9 cellular contexts compared by ENCODE assay signal in the genomic region with DNA sequence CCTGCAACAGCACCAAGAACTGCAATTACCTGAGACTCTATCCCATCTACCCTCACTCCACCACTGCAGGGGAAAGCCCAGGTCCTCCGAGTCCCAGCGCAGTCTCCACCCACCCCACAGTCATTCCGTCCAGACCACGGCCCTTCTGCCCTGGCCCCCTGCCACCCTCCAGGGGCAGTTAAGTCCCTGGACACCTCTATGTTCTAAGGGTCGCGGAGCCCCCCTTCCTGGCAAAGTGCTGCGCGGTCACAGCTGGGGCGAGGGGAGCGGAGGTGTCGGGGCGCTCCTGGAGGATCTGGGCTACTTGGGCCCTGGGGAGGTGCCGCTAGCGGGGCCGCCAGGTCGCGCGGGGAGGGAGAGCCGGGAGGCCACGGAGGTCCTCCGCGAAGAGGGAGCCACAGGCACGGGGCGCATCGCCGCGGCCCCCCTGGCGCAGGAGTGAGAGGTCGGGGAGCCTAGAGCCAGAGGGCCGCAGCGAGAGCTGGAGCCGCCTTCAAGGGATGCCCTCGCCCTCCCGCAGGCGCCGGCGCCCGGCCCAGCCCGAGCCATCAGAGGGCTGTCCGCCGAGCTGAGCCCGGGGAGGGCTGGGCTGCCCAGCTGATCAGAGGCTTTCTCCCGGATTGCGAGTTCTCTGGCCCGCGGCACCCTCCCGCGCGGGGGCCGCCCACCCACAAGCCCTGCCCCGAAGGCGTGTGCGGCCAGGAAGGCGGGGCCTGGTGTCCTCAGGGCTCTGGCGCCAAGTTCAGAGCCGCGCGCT. TPM values are rescaled to one million over a fixed set of nuclear protein-coding genes. Genes with fewer than 3 reads are reported as not detected.
A peak's percentile ranks its signal among the peaks of the same experiment; 100 is the strongest.
DNase-seq lines count a peak whose midpoint lies in the region; ATAC-seq and TF ChIP-seq lines count a peak whose summit lies in the region.
"Had no signal": no experiment of that assay in that cellular context is flagged by ENCODE, and none has a peak within 500 bp of the region (broad histone marks: within the 10 kb centered on the region; RNA-seq: fewer than 3 reads in every experiment).

No MANE protein-coding gene starts in this region.

- no peaks in the 10 kb centered on the region for H3K9me3 ChIP-seq in Loucy (ENCODE audit: insufficient read depth, low read depth, low read length)

- CTCF ChIA-PET in activated CD4-positive, alpha-beta T cell treated with anti-CD3 and anti-CD28 coated beads, Interleukin-2, amount 10 ng/mL, durations not matched to agents 7 days and 5 days (lab: Charles Lee), result interaction anchor here (0.6 to 1.4 kb wide), 6 partner anchors 8 to 176 kb away, joined by 3 to 7 read pairs (median 4); no protein-coding TSS in a partner anchor

- no peaks in the 10 kb centered on the region for H4K20me1 ChIP-seq in Loucy (ENCODE audit: insufficient read depth, low read length, poor library complexity, severe bottlenecking)

- H3K27me3 ChIP-seq in Loucy (ENCODE audit: insufficient read depth, low read length, poor library complexity, severe bottlenecking), result no peaks in the 10 kb centered on the region

- H3K36me3 ChIP-seq in Loucy (ENCODE audit: insufficient read depth, low read length), result no peaks in the 10 kb centered on the region

- DNase-seq in activated CD4-positive, alpha-beta T cell treated with anti-CD3 and anti-CD28 coated beads, Interleukin-2, amount 10 ng/mL, durations not matched to agents 7 days and 5 days, result peak; percentile 72
- peak; percentile 20 to 55 for DNase-seq in dermis microvascular lymphatic vessel endothelial cell (ENCODE audit: low read depth in 2 of 2)
- peak; percentile 95 for DNase-seq in left lobe of liver (ENCODE audit: low spot score)
- DNase-seq in stimulated activated CD4-positive, alpha-beta T cell treated with anti-CD3 and anti-CD28 coated beads, Interleukin-2, amount 100 ng/mL, for 4 hours (ENCODE audit: low read depth), result peak; percentile 52
- no peak for DNase-seq in T1000 (lab: John Stamatoyannopoulos, UW)
- DNase-seq in NK-92 treated with Interleukin-12 subunit alpha and Interleukin-12 subunit beta, amount 100 ng/mL, for 24 hours (lab: John Stamatoyannopoulos, UW), result no peak

- peaks cover 19% of the 10 kb centered on the region for H3K4me1 ChIP-seq in Loucy (ENCODE audit: insufficient read depth, low read length, poor library complexity, severe bottlenecking)

- no peak overlapping the region for H3K27ac Mint-ChIP-seq in activated CD4-positive, alpha-beta T cell treated with anti-CD3 and anti-CD28 coated beads, Interleukin-2, amount 10 ng/mL, durations not matched to agents 7 days and 5 days

- POLR2A ChIA-PET in activated CD4-positive, alpha-beta T cell treated with anti-CD3 and anti-CD28 coated beads, Interleukin-2, amount 10 ng/mL, durations not matched to agents 7 days and 5 days (lab: Charles Lee), result interaction anchor here (1.0 to 1.5 kb wide), 2 partner anchors 13 to 1098 kb away, joined by 4 read pairs; no protein-coding TSS in a partner anchor

- no peaks in the 10 kb centered on the region; the same call in 1 of the 2 replicates for H3K79me2 ChIP-seq in Loucy (ENCODE audit: insufficient read depth, low read length)

- H3K36me3 Mint-ChIP-seq in activated CD4-positive, alpha-beta T cell treated with anti-CD3 and anti-CD28 coated beads, Interleukin-2, amount 10 ng/mL, durations not matched to agents 7 days and 5 days (ENCODE audit: low read depth), result no peaks in the 10 kb centered on the region

- peak overlapping the region; percentile 60 for H3K4me3 ChIP-seq in Loucy (ENCODE audit: low read length, poor library complexity, severe bottlenecking)

- no peak for TF ChIP-seq CTCF in Loucy (conservative IDR thresholded peaks at IDR 0.05; ENCODE audit: low read length)

- no peak overlapping the region for H3K9ac ChIP-seq in Loucy (ENCODE audit: low read depth, low read length, poor library complexity, severe bottlenecking)

- H3K9me2 ChIP-seq in Loucy (replicated peaks; ENCODE audit: low read depth, low read length), result no peaks in the 10 kb centered on the region

- peak overlapping the region; percentile 29 for H3K4me2 ChIP-seq in Loucy (ENCODE audit: low read depth, low read length, poor library complexity, severe bottlenecking)

- no peaks in the 10 kb centered on the region for H3F3A ChIP-seq in Loucy (ENCODE audit: low read depth)

- peak overlapping the region; percentile 69 for H3K4me3 Mint-ChIP-seq in activated CD4-positive, alpha-beta T cell treated with anti-CD3 and anti-CD28 coated beads, Interleukin-2, amount 10 ng/mL, durations not matched to agents 7 days and 5 days

- H3K4me1 Mint-ChIP-seq in activated CD4-positive, alpha-beta T cell treated with anti-CD3 and anti-CD28 coated beads, Interleukin-2, amount 10 ng/mL, durations not matched to agents 7 days and 5 days, result peaks cover 33% of the 10 kb centered on the region

- no peaks in the 10 kb centered on the region for H3K9me3 Mint-ChIP-seq in activated CD4-positive, alpha-beta T cell treated with anti-CD3 and anti-CD28 coated beads, Interleukin-2, amount 10 ng/mL, durations not matched to agents 7 days and 5 days

- H2AFZ ChIP-seq in Loucy (ENCODE audit: low read length), result peak overlapping the region; percentile 47; the same call in 1 of the 2 replicates

- ATAC-seq in GM18498 (IDR thresholded peaks at IDR 0.05; ENCODE audit: unreplicated experiment), result peak; percentile 54
- peak; percentile 91 for ATAC-seq in left lobe of liver

- H3K27me3 Mint-ChIP-seq in activated CD4-positive, alpha-beta T cell treated with anti-CD3 and anti-CD28 coated beads, Interleukin-2, amount 10 ng/mL, durations not matched to agents 7 days and 5 days, result peaks cover 29% of the 10 kb centered on the region

RNA-seq across cellular contexts. Expression of a gene that starts 4.2 kb away (rescaled TPM):
- total RNA-seq in activated CD4-positive, alpha-beta T cell treated with anti-CD3 and anti-CD28 coated beads, Interleukin-2, amount 10 ng/mL, durations not matched to agents 7 days and 5 days, result under 1 TPM; 0.52 to 0.57 TPM
- total RNA-seq in dermis microvascular lymphatic vessel endothelial cell (not detected in 2 replicates), left lobe of liver (not detected)
- total RNA-seq: glomerular endothelial cell had no signal

Comparison
In these comparisons a context has a peak if more than half of its experiments do, and no peak if none do; other contexts are left out.
1. DNase-seq: peak in activated CD4-positive, alpha-beta T cell treated with anti-CD3 and anti-CD28 coated beads, Interleukin-2, amount 10 ng/mL, durations not matched to agents 7 days and 5 days (single experiment), dermis microvascular lymphatic vessel endothelial cell (2 of 2), left lobe of liver (single experiment) and stimulated activated CD4-positive, alpha-beta T cell treated with anti-CD3 and anti-CD28 coated beads, Interleukin-2, amount 100 ng/mL, for 4 hours (single experiment); none in T1000 (single experiment) and NK-92 treated with Interleukin-12 subunit alpha and Interleukin-12 subunit beta, amount 100 ng/mL, for 24 hours (single experiment).